In the genomic region with DNA sequence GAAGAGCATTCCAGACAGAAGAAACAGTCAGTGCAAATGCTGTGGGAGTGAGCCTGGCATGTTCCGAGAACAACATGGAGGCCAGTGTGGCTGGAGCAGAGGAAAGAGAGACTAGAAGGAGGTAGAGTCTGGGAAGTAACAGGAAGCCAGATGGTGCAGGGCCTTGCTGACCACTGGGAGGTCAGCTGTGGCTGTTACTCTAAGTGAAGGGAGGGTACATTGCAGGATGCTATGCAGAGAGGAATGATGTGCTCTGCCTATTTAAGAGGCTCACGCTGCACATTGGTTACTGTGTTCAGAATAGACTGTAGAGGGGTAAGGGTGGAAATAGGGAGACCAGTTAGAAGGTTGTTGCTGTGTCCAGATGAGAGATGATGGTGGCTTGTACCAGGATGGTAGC, we compare ENCODE assay signal across 27 cellular contexts.
"Had no signal": no experiment of that assay in that cellular context is flagged by ENCODE, and none has a peak within 500 bp of the region (broad histone marks: within the 10 kb centered on the region; RNA-seq: fewer than 3 reads in every experiment).

No MANE protein-coding gene starts in this region.

- H3K9me3 ChIP-seq: left lung, lower lobe of right lung, ovary, right atrium auricular region, right lobe of liver, tibial nerve, upper lobe of left lung, vagina had no signal

- H3K27me3 Mint-ChIP-seq: stimulated activated naive CD8-positive, alpha-beta T cell treated with anti-CD3 and anti-CD28 coated beads, Interleukin-15, amount 100 ng/mL, for 72 hours had no signal

- H3K4me3 ChIP-seq: left lung, lower lobe of right lung, ovary, right atrium auricular region, right lobe of liver, skin epidermis, tibial nerve, upper lobe of left lung, vagina had no signal

- H3K36me3 ChIP-seq: left lung, lower lobe of right lung, ovary, right atrium auricular region, right lobe of liver, tibial nerve, upper lobe of left lung, vagina had no signal

- H3K4me3 Mint-ChIP-seq: immature natural killer cell; naive B cell; natural killer cell treated with Interleukin-12 subunit alpha and Interleukin-12 subunit beta and Interleukin-15 and Interleukin-18, amount 100 ng/mL, for 72 hours; stimulated activated memory B cell treated with anti-CD40 and anti-IgM and Interleukin-4, amounts not matched to agents 10 μg/mL and 1 μg/mL and 100 μg/mL, for 72 hours; stimulated activated naive CD8-positive, alpha-beta T cell treated with anti-CD3 and anti-CD28 coated beads, Interleukin-15, amount 100 ng/mL, for 72 hours had no signal

- H3K27me3 ChIP-seq: ovary, right atrium auricular region, right lobe of liver, upper lobe of left lung, vagina had no signal

- H3K27ac ChIP-seq: left lung, lower lobe of right lung, ovary, right atrium auricular region, right lobe of liver, tibial nerve, upper lobe of left lung, vagina had no signal

- H3K4me1 ChIP-seq: left lung, lower lobe of right lung, right atrium auricular region, right lobe of liver, tibial nerve, upper lobe of left lung, vagina had no signal

- H3K9me3 Mint-ChIP-seq: immature natural killer cell; natural killer cell treated with Interleukin-12 subunit alpha and Interleukin-12 subunit beta and Interleukin-15 and Interleukin-18, amount 100 ng/mL, for 72 hours; stimulated activated memory B cell treated with anti-CD40 and anti-IgM and Interleukin-4, amounts not matched to agents 10 μg/mL and 1 μg/mL and 100 μg/mL, for 72 hours; stimulated activated naive CD8-positive, alpha-beta T cell treated with anti-CD3 and anti-CD28 coated beads, Interleukin-15, amount 100 ng/mL, for 72 hours had no signal

- H3K27ac Mint-ChIP-seq: immature natural killer cell; naive B cell; natural killer cell treated with Interleukin-12 subunit alpha and Interleukin-12 subunit beta and Interleukin-15 and Interleukin-18, amount 100 ng/mL, for 72 hours; progenitor cell of endocrine pancreas; stimulated activated memory B cell treated with anti-CD40 and anti-IgM and Interleukin-4, amounts not matched to agents 10 μg/mL and 1 μg/mL and 100 μg/mL, for 72 hours; stimulated activated naive CD8-positive, alpha-beta T cell treated with anti-CD3 and anti-CD28 coated beads, Interleukin-15, amount 100 ng/mL, for 72 hours had no signal

- DNase-seq: hypothalamus; immature natural killer cell; kidney; left colon; left lung; lower lobe of right lung; mammary epithelial cell; mesenchymal stem cell; naive B cell; ovary; right lobe of liver; stimulated activated CD4-positive, alpha-beta T cell treated with anti-CD3 and anti-CD28 coated beads, Interleukin-12 subunit alpha, Interleukin-12 subunit beta, amount 100 ng/mL, for 4 hours; stimulated activated CD4-positive, alpha-beta T cell treated with anti-CD3 and anti-CD28 coated beads, Interleukin-15, amount 100 ng/mL, for 24 hours; stimulated activated CD4-positive, alpha-beta T cell treated with anti-CD3 and anti-CD28 coated beads, Interleukin-4, amount 100 ng/mL, for 4 hours; stimulated activated CD8-positive, alpha-beta memory T cell treated with anti-CD3 and anti-CD28 coated beads, Interleukin-4, amount 100 ng/mL, for 48 hours; stimulated activated naive CD4-positive, alpha-beta T cell treated with Interleukin-2 at 50 U/mL for 16 hours; stimulated activated naive CD8-positive, alpha-beta T cell treated with anti-CD3 and anti-CD28 coated beads, Interleukin-15, amount 100 ng/mL, for 72 hours; substantia nigra; upper lobe of left lung had no signal

- FAIRE-seq: islet of Langerhans, kidney had no signal

- ATAC-seq: left colon; left lung; lower lobe of right lung; natural killer cell treated with Interleukin-12 subunit alpha and Interleukin-12 subunit beta and Interleukin-15 and Interleukin-18, amount 100 ng/mL, for 72 hours; right lobe of liver; stimulated activated memory B cell treated with anti-CD40 and anti-IgM and Interleukin-4, amounts not matched to agents 10 μg/mL and 1 μg/mL and 100 μg/mL, for 72 hours; stimulated activated naive CD8-positive, alpha-beta T cell treated with anti-CD3 and anti-CD28 coated beads, Interleukin-15, amount 100 ng/mL, for 72 hours had no signal

- H3K36me3 Mint-ChIP-seq: immature natural killer cell; naive B cell; natural killer cell treated with Interleukin-12 subunit alpha and Interleukin-12 subunit beta and Interleukin-15 and Interleukin-18, amount 100 ng/mL, for 72 hours; stimulated activated memory B cell treated with anti-CD40 and anti-IgM and Interleukin-4, amounts not matched to agents 10 μg/mL and 1 μg/mL and 100 μg/mL, for 72 hours had no signal

- H3K4me1 Mint-ChIP-seq: immature natural killer cell; naive B cell; stimulated activated memory B cell treated with anti-CD40 and anti-IgM and Interleukin-4, amounts not matched to agents 10 μg/mL and 1 μg/mL and 100 μg/mL, for 72 hours had no signal
